Comparison of ENCODE assay signal across 12 cellular contexts in genomic region chr7:130701650-130702049, GRCh38. TPM values are rescaled to one million over a fixed set of nuclear protein-coding genes. Genes with fewer than 3 reads are reported as not detected.
"Had no signal": no experiment of that assay in that cellular context is flagged by ENCODE, and none has a peak within 500 bp of the region (broad histone marks: within the 10 kb centered on the region; RNA-seq: fewer than 3 reads in every experiment).

No MANE protein-coding gene starts in this region.

- H3K27ac Mint-ChIP-seq: HFFc6, IgD-negative memory B cell had no signal

- H3K9me3 ChIP-seq: HAP-1 had no signal

- H3K4me1 ChIP-seq: HAP-1 had no signal

- H3K4me3 Mint-ChIP-seq: HFFc6, IgD-negative memory B cell had no signal

- H3K27ac ChIP-seq: GM23248 had no signal

- H3K36me3 ChIP-seq: HAP-1 had no signal

- DNase-seq: GM23248, GOT3, H7, HFFc6, Kasumi-1, KG1 had no signal

- H3K9ac ChIP-seq: GM23248 had no signal

- H3K4me3 ChIP-seq: GM23248, HAP-1 had no signal

- H2AFZ ChIP-seq: GM23248 had no signal

- FAIRE-seq: HTR-8/SVneo had no signal

- ATAC-seq: HCT116 had no signal

- H3K4me1 Mint-ChIP-seq: IgD-negative memory B cell had no signal

- H3K36me3 Mint-ChIP-seq: IgD-negative memory B cell had no signal

RNA-seq across cellular contexts. Expression of gene TSGA13, which starts 15.3 kb away (rescaled TPM):
- total RNA-seq: GM23248, H4, H7, HFFc6, HT-29 had no signal
- polyA plus RNA-seq: GM23248, IgD-negative memory B cell had no signal

RNA-seq across cellular contexts. Expression of gene KLF14, which starts 32.4 kb away (rescaled TPM):
- total RNA-seq: HFFc6, HT-29 had no signal
